Comparison of ENCODE assay signal across 8 cellular contexts in genomic region chr15:67120839-67121540, GRCh38.
DNase-seq lines count a peak whose midpoint lies in the region; ATAC-seq and TF ChIP-seq lines count a peak whose summit lies in the region.

No MANE protein-coding gene starts in this region.

- DNase-seq in GM10248 (ENCODE audit: extremely low spot score) = peak; percentile 81
- peak; percentile 57 to 79 (median 68) for DNase-seq in activated CD4-positive, CD25-positive, alpha-beta regulatory T cell (lab: John Stamatoyannopoulos, UW)
- DNase-seq in brain pericyte (ENCODE audit: low read depth, low spot score) = peak; percentile 81
- peak; percentile 75 for DNase-seq in left kidney (ENCODE audit: low read depth, low spot score)
- DNase-seq in stimulated activated CD4-positive, alpha-beta T cell treated with anti-CD3 and anti-CD28 coated beads, Interleukin-1b, Interleukin-23, amount 100 ng/mL, for 48 hours = peak; percentile 86
- no peak for DNase-seq in HuH-7.5 (ENCODE audit: low spot score)
- no peak for DNase-seq in NCI-H1417 (lab: John Stamatoyannopoulos, UW)

- peak; percentile 51 for ATAC-seq in HG02970 (IDR thresholded peaks at IDR 0.05; ENCODE audit: low FRiP score, unreplicated experiment)

- POLR2A ChIA-PET in GM10248 (lab: Yijun Ruan, JAX) = interaction anchor here (0.7 to 1.2 kb wide), 3 partner anchors 16 to 19 kb away, joined by 3 read pairs; no protein-coding TSS in a partner anchor

- no peak for TF ChIP-seq CTCF in GM10248 (IDR thresholded peaks at IDR 0.05; ENCODE audit: control extremely low read depth, extremely low read depth, low read depth, missing control alignments)

- CTCF ChIA-PET in GM10248 (lab: Yijun Ruan, JAX) = interaction anchor here (0.7 to 4.2 kb wide), 9 partner anchors 8 to 175 kb away, joined by 3 to 20 read pairs (median 4); partner anchors contain the start of gene SMAD3

Comparison
In these comparisons a context has a peak if more than half of its experiments do, and no peak if none do; other contexts are left out.
1. DNase-seq: peak in GM10248 (single experiment), activated CD4-positive, CD25-positive, alpha-beta regulatory T cell (4 of 4), brain pericyte (single experiment), left kidney (single experiment) and stimulated activated CD4-positive, alpha-beta T cell treated with anti-CD3 and anti-CD28 coated beads, Interleukin-1b, Interleukin-23, amount 100 ng/mL, for 48 hours (single experiment); none in HuH-7.5 (single experiment) and NCI-H1417 (0 of 3).